In genomic region chr11:124746621-124747243, GRCh38 we compare ENCODE assay signal across 8 cellular contexts. TPM values are rescaled to one million over a fixed set of nuclear protein-coding genes. Genes with fewer than 3 reads are reported as not detected.
A peak's percentile ranks its signal among the peaks of the same experiment; 100 is the strongest.
DNase-seq lines count a peak whose midpoint lies in the region; ATAC-seq and TF ChIP-seq lines count a peak whose summit lies in the region.

No MANE protein-coding gene starts in this region.

- peak overlapping the region; percentile 52 for H4K91ac ChIP-seq in IMR-90 (ENCODE audit: insufficient read depth, low read depth, low read length)

- peak overlapping the region; percentile 82 for H2BK120ac ChIP-seq in IMR-90 (ENCODE audit: low read depth, low read length)

- H2AFZ ChIP-seq in IMR-90 (replicated peaks; ENCODE audit: low read length, poor library complexity), result peak overlapping the region; percentile 100

- peak overlapping the region; percentile 64; the same call in 1 of the 2 replicates for H2AK5ac ChIP-seq in IMR-90 (ENCODE audit: low read depth, low read length)

- H3K27me3 ChIP-seq in IMR-90 (ENCODE audit: control insufficient read depth, insufficient read depth, low read length), result no peaks in the 10 kb centered on the region; the same call in 1 of the 2 replicates
- H3K27me3 ChIP-seq in brain microvascular endothelial cell (replicated peaks), result no peaks in the 10 kb centered on the region
- H3K27me3 ChIP-seq in SJCRH30, result no peaks in the 10 kb centered on the region

- in situ Hi-C loops in IMR-90 (cut with MboI; ENCODE audit: low sequenced_read_pairs) (no loop called here), brain microvascular endothelial cell (cut with HindIII; ENCODE audit: low pct_ligation_motif_present, low sequenced_read_pairs) (no loop called here)

- H3K56ac ChIP-seq in IMR-90 (ENCODE audit: extremely low read depth, insufficient read depth, low read length), result no peak overlapping the region

- H2AK9ac ChIP-seq in IMR-90 (replicated peaks; ENCODE audit: low read depth, low read length, poor library complexity), result peak overlapping the region; percentile 74

- CTCF ChIA-PET in IMR-90 (lab: Yijun Ruan, JAX), result interaction anchor here (0.9 to 1.3 kb wide), 6 partner anchors 11 to 130 kb away, joined by 3 to 5 read pairs (median 3); no protein-coding TSS in a partner anchor

- H3K27ac ChIP-seq in IMR-90 (ENCODE audit: insufficient read depth, low read length) (peak overlapping the region; percentile 4; the same call in 1 of the 2 replicates), brain microvascular endothelial cell (peak overlapping the region; percentile 45), SJCRH30 (no peak overlapping the region)

- peak overlapping the region; percentile 41; the same call in 1 of the 2 replicates for H2BK20ac ChIP-seq in IMR-90 (ENCODE audit: low read depth, low read length)

- peak overlapping the region; percentile 16; the same call in 1 of the 2 replicates for H4K5ac ChIP-seq in IMR-90 (ENCODE audit: low read depth, low read length)

- H3K9ac ChIP-seq in IMR-90 (ENCODE audit: low read depth, low read length), result peak overlapping the region; percentile 12

- peak overlapping the region; percentile 58 for H3K4ac ChIP-seq in IMR-90 (ENCODE audit: low read depth, low read length)

- H4K8ac ChIP-seq in IMR-90 (ENCODE audit: low read depth in 2 of 2, low read length in 2 of 2), result peak overlapping the region; percentile 30 to 92; a peak in 3 of 4 replicates

- H3K79me1 ChIP-seq in IMR-90 (ENCODE audit: low read depth in 1 of 2, low read length in 2 of 2), result no peaks in the 10 kb centered on the region; a peak in 1 of 4 replicates

- H3K4me2 ChIP-seq in IMR-90 (ENCODE audit: low read depth, low read length), result peak overlapping the region; percentile 85

- TF ChIP-seq POLR2A in IMR-90 (IDR thresholded peaks at IDR 0.05; ENCODE audit: low read depth, low read length), result no peak

- peaks cover 14% of the 10 kb centered on the region for H3K9me1 ChIP-seq in IMR-90 (ENCODE audit: insufficient read depth, low read length)

- dilution Hi-C loops in IMR-90 (cut with HindIII; ENCODE audit: low sequenced_read_pairs, unreplicated experiment), result no loop called here

- peak overlapping the region; percentile 20 for H3K18ac ChIP-seq in IMR-90 (ENCODE audit: low read depth, low read length)

- peak overlapping the region; percentile 87 for H3K14ac ChIP-seq in IMR-90 (replicated peaks; ENCODE audit: low read depth, low read length)

- H3K36me3 ChIP-seq in IMR-90 (ENCODE audit: control insufficient read depth, insufficient read depth, low read length), result no peaks in the 10 kb centered on the region
- no peaks in the 10 kb centered on the region for H3K36me3 ChIP-seq in brain microvascular endothelial cell (replicated peaks)
- H3K36me3 ChIP-seq in SJCRH30, result no peaks in the 10 kb centered on the region

- peak; percentile 95 for DNase-seq in DMS53 (lab: John Stamatoyannopoulos, UW)
- peak; percentile 72 for DNase-seq in IMR-90
- DNase-seq in T-helper 2 cell, result peak; percentile 55 to 89 (median 70)
- DNase-seq in brain microvascular endothelial cell, result peak; percentile 78
- peak; percentile 86 for DNase-seq in iris pigment epithelial cell (ENCODE audit: low read depth)
- peak; percentile 53 to 65 for DNase-seq in stimulated activated CD4-positive, alpha-beta T cell treated with anti-CD3 and anti-CD28 coated beads, Interleukin-1b, Interleukin-23, amount 100 ng/mL, for 1 hour (ENCODE audit: low read depth in 2 of 2)
- no peak for DNase-seq in SJCRH30

- H3K4me3 ChIP-seq in IMR-90 (ENCODE audit: insufficient read depth, low read depth, low read length) (peak overlapping the region; percentile 58), brain microvascular endothelial cell (ENCODE audit: low read depth, low read length) (peak overlapping the region; percentile 68), SJCRH30 (no peak overlapping the region)

- H3K23ac ChIP-seq in IMR-90 (ENCODE audit: low read depth, low read length), result peak overlapping the region; percentile 90

- ATAC-seq in GM21515 (IDR thresholded peaks at IDR 0.05; ENCODE audit: unreplicated experiment) (peak; percentile 92), IMR-90 (ENCODE audit: low read depth) (peak; percentile 96)

- no peaks in the 10 kb centered on the region for H4K20me1 ChIP-seq in IMR-90 (ENCODE audit: insufficient read depth, low read length)

- POLR2A ChIA-PET in IMR-90 (lab: Charles Lee; ENCODE audit: unreplicated experiment), result no interaction called here

- intact Hi-C loops in IMR-90 (cut with micrococcal nuclease), result loop anchor here (10.0 kb wide), 1 partner anchor 72 kb away; the partner anchor contains the start of genes SIAE and SPA17

- WGBS in IMR-90 (ENCODE audit: extremely low coverage in 2 of 2, insufficient read length in 1 of 2), 2 experiments, result 0% methylated on average over 1 of the region's 37 CpGs; no CpG with 5 or more reads in 1 of the 2 experiments

- TF ChIP-seq CTCF in IMR-90 (conservative IDR thresholded peaks at IDR 0.05; ENCODE audit: low read depth, low read length) (peak; percentile 57), brain microvascular endothelial cell (IDR thresholded peaks at IDR 0.05; ENCODE audit: low read depth, low read length, missing control alignments) (peak; percentile 77)

- TF ChIP-seq RAD21 in IMR-90 (IDR thresholded peaks at IDR 0.05; ENCODE audit: low read length), result peak; percentile 35

- H2BK5ac ChIP-seq in IMR-90 (ENCODE audit: low read depth, low read length, poor library complexity, severe bottlenecking), result peak overlapping the region; percentile 27

- BruUV-seq in IMR-90 (replicated peaks; lab: Mats Ljungman, UMichigan), result no TSS peak

- H3K9me3 ChIP-seq in IMR-90 (ENCODE audit: control insufficient read depth, insufficient read depth, low read length) (no peaks in the 10 kb centered on the region), SJCRH30 (replicated peaks) (no peaks in the 10 kb centered on the region)

- peaks cover 10% of the 10 kb centered on the region for H3K4me1 ChIP-seq in IMR-90 (ENCODE audit: control insufficient read depth, insufficient read depth, low read length)
- no peaks in the 10 kb centered on the region for H3K4me1 ChIP-seq in SJCRH30

- H2BK15ac ChIP-seq in IMR-90 (ENCODE audit: low read depth, low read length), result peak overlapping the region; percentile 61; the same call in 1 of the 3 replicates

TF ChIP-seq in IMR-90, 13 proteins besides CTCF, POLR2A, EP300 and RAD21:
- TF ChIP-seq SMC3 (IDR thresholded peaks at IDR 0.05; ENCODE audit: low read depth, low read length), result peak; percentile 31
- no peak for TF ChIP-seq FOS (IDR thresholded peaks at IDR 0.05; ENCODE audit: low read depth, low read length)

RNA-seq across cellular contexts. Expression of gene VSIG2, which starts 5.3 kb away (rescaled TPM):
- total RNA-seq in IMR-90 (2012; rRNA removed), result not detected in 2 replicates
- not detected in 2 replicates for polyA plus RNA-seq in IMR-90 (2012; rRNA removed)
- polyA plus RNA-seq in IMR-90 (2012; cell fraction: cytosol; rRNA removed), result 0.03 TPM in 1 of 2 replicates, not detected in the other
- not detected in 2 replicates for polyA plus RNA-seq in IMR-90 (2012; cell fraction: nucleus; rRNA removed; ENCODE audit: low replicate concordance)
- total RNA-seq in SJCRH30 (2014; rRNA removed; shearing (Covaris generic)), result not detected in 2 replicates

RNA-seq across cellular contexts. Expression of gene NRGN, which starts 7.0 kb away (rescaled TPM):
- total RNA-seq in IMR-90 (2012; rRNA removed), result 0.54 and 0.83 TPM in 2 replicates
- polyA plus RNA-seq in IMR-90 (2012; rRNA removed), result 24.8 and 27.8 TPM in 2 replicates
- polyA plus RNA-seq in IMR-90 (2012; cell fraction: cytosol; rRNA removed), result 27.1 and 28.3 TPM in 2 replicates
- polyA plus RNA-seq in IMR-90 (2012; cell fraction: nucleus; rRNA removed; ENCODE audit: low replicate concordance), result 14.9 and 33.1 TPM in 2 replicates
- total RNA-seq in SJCRH30 (2014; rRNA removed; shearing (Covaris generic)), result 4.5 and 4.6 TPM in 2 replicates

RNA-seq across cellular contexts. Expression of gene ESAM, which starts 15.4 kb away (rescaled TPM):
- under 0.01 TPM in 1 of 2 replicates, not detected in the other for total RNA-seq in IMR-90 (2012; rRNA removed)
- polyA plus RNA-seq in IMR-90 (2012; rRNA removed), result 0.12 and 0.20 TPM in 2 replicates
- polyA plus RNA-seq in IMR-90 (2012; cell fraction: cytosol; rRNA removed), result 0.10 and 0.11 TPM in 2 replicates
- polyA plus RNA-seq in IMR-90 (2012; cell fraction: nucleus; rRNA removed; ENCODE audit: low replicate concordance), result 1.7 and 2.7 TPM in 2 replicates
- 0.16 TPM in 1 of 2 replicates, not detected in the other for total RNA-seq in SJCRH30 (2014; rRNA removed; shearing (Covaris generic))

RNA-seq across cellular contexts. Expression of gene MSANTD2, which starts 53.5 kb away (rescaled TPM):
- 5.0 and 6.4 TPM in 2 replicates for total RNA-seq in IMR-90 (2012; rRNA removed)
- 4.8 and 6.0 TPM in 2 replicates for polyA plus RNA-seq in IMR-90 (2012; rRNA removed)
- polyA plus RNA-seq in IMR-90 (2012; cell fraction: cytosol; rRNA removed), result 2.5 and 2.6 TPM in 2 replicates
- 6.8 and 33.8 TPM in 2 replicates for polyA plus RNA-seq in IMR-90 (2012; cell fraction: nucleus; rRNA removed; ENCODE audit: low replicate concordance)
- 9.2 and 12.6 TPM in 2 replicates for total RNA-seq in SJCRH30 (2014; rRNA removed; shearing (Covaris generic))

Comparison
In these comparisons a context has a peak if more than half of its experiments do, and no peak if none do; other contexts are left out.
1. DNase-seq: peak in DMS53 (single experiment), IMR-90 (single experiment), T-helper 2 cell (5 of 5), brain microvascular endothelial cell (single experiment), iris pigment epithelial cell (single experiment) and stimulated activated CD4-positive, alpha-beta T cell treated with anti-CD3 and anti-CD28 coated beads, Interleukin-1b, Interleukin-23, amount 100 ng/mL, for 1 hour (2 of 2); none in SJCRH30 (0 of 2).